In genomic region chr2:9657731-9658130, GRCh38 we compare ENCODE assay signal across 1 cellular context.
TF ChIP-seq lines count a peak whose summit lies in the region.

No MANE protein-coding gene starts in this region.

TF ChIP-seq in IMR-90, 13 proteins besides CTCF, POLR2A, EP300 and RAD21:
- TF ChIP-seq MAFK (IDR thresholded peaks at IDR 0.05; ENCODE audit: low read depth, low read length), result no peak
- TF ChIP-seq RFX5 (IDR thresholded peaks at IDR 0.05; ENCODE audit: low read depth, low read length), result no peak
- no peak for TF ChIP-seq RCOR1 (IDR thresholded peaks at IDR 0.05; ENCODE audit: insufficient replicate concordance, low read length)
- TF ChIP-seq BHLHE40 (IDR thresholded peaks at IDR 0.05; ENCODE audit: low read depth, low read length), result no peak
- TF ChIP-seq, protein P1, sequence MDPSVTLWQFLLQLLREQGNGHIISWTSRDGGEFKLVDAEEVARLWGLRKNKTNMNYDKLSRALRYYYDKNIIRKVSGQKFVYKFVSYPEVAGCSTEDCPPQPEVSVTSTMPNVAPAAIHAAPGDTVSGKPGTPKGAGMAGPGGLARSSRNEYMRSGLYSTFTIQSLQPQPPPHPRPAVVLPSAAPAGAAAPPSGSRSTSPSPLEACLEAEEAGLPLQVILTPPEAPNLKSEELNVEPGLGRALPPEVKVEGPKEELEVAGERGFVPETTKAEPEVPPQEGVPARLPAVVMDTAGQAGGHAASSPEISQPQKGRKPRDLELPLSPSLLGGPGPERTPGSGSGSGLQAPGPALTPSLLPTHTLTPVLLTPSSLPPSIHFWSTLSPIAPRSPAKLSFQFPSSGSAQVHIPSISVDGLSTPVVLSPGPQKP (IDR thresholded peaks at IDR 0.05; ENCODE audit: borderline replicate concordance, low read depth, low read length), result no peak
- no peak for TF ChIP-seq SMC3 (IDR thresholded peaks at IDR 0.05; ENCODE audit: low read depth, low read length)
- no peak for TF ChIP-seq CHD1 (IDR thresholded peaks at IDR 0.05; ENCODE audit: low read depth, low read length)
- no peak for TF ChIP-seq NFE2L2 (IDR thresholded peaks at IDR 0.05; ENCODE audit: low read depth, low read length)
- no peak for TF ChIP-seq FOS (IDR thresholded peaks at IDR 0.05; ENCODE audit: low read depth, low read length)
- TF ChIP-seq CEBPB (IDR thresholded peaks at IDR 0.05; ENCODE audit: low read depth, low read length), result no peak
- no peak for TF ChIP-seq MAZ (IDR thresholded peaks at IDR 0.05; ENCODE audit: borderline replicate concordance, low read depth, low read length)
- no peak for TF ChIP-seq USF2 (IDR thresholded peaks at IDR 0.05; ENCODE audit: low read depth, low read length)
TF ChIP-seq in IMR-90: peak in this region for 0.
